Comparison of ENCODE assay signal across 1 cellular context in genomic region chr11:76250520-76251222, GRCh38.
TF ChIP-seq lines count a peak whose summit lies in the region.

No MANE protein-coding gene starts in this region.

TF ChIP-seq in K562, 482 proteins besides CTCF, POLR2A, EP300 and RAD21 (continued from another document):
- TF ChIP-seq TRIM25 (IDR thresholded peaks at IDR 0.05; ENCODE audit: borderline replicate concordance) (no peak), CBX3 (IDR thresholded peaks at IDR 0.05; ENCODE audit: borderline replicate concordance in 1 of 2, low read length in 2 of 2) (peak in 1 of 2 experiments; percentile 42; a peak in 1 of 3 replicates), TRIM28 (IDR thresholded peaks at IDR 0.05) (peak; percentile 82; the same call in 1 of the 2 replicates), BCLAF1 (IDR thresholded peaks at IDR 0.05; ENCODE audit: borderline replicate concordance in 1 of 2, control insufficient read depth in 1 of 2, low read depth in 2 of 2, low read length in 1 of 2) (no peak), KDM4B (IDR thresholded peaks at IDR 0.05; ENCODE audit: borderline replicate concordance in 2 of 2, low read depth in 1 of 2) (no peak), ZNF57 (CRISPR knock-in tag; IDR thresholded peaks at IDR 0.05) (no peak), ZNF121 (CRISPR knock-in tag; conservative IDR thresholded peaks at IDR 0.05) (no peak), DPF2 (IDR thresholded peaks at IDR 0.05) (no peak), LARP7 (IDR thresholded peaks at IDR 0.05) (no peak), HDAC8 (tag; IDR thresholded peaks at IDR 0.05) (no peak), NR2F6 (CRISPR knock-in tag; IDR thresholded peaks at IDR 0.05) (no peak), THRAP3 (IDR thresholded peaks at IDR 0.05; ENCODE audit: borderline replicate concordance) (no peak), CBFA2T2 (conservative IDR thresholded peaks at IDR 0.05) (no peak), GATAD2B (IDR thresholded peaks at IDR 0.05; ENCODE audit: borderline replicate concordance) (no peak), ZZZ3 (IDR thresholded peaks at IDR 0.05) (no peak), ZNF668 (CRISPR knock-in tag; IDR thresholded peaks at IDR 0.05) (no peak), NONO (IDR thresholded peaks at IDR 0.05; ENCODE audit: low read depth in 2 of 2, low read length in 1 of 2) (no peak), NELFE (IDR thresholded peaks at IDR 0.05; ENCODE audit: insufficient read depth, insufficient read length) (no peak), PCBP1 (IDR thresholded peaks at IDR 0.05; ENCODE audit: low read depth, low read length, poor library complexity, severe bottlenecking) (no peak), SLC30A9 (CRISPR knock-in tag; IDR thresholded peaks at IDR 0.05) (no peak), ELF4 (CRISPR knock-in tag; IDR thresholded peaks at IDR 0.05) (no peak), KAT2B (IDR thresholded peaks at IDR 0.05; ENCODE audit: low read depth, low read length) (no peak), ZNF655 (CRISPR knock-in tag; IDR thresholded peaks at IDR 0.05) (no peak), TRIM24 (IDR thresholded peaks at IDR 0.05) (0 out of 4 replicates have a peak, but pooled peaks of 1 of the 2 experiments have one; percentile 13), SPI1 (IDR thresholded peaks at IDR 0.05; ENCODE audit: borderline replicate concordance, low read depth, low read length) (peak; percentile 87)
- TF ChIP-seq, protein P1, sequence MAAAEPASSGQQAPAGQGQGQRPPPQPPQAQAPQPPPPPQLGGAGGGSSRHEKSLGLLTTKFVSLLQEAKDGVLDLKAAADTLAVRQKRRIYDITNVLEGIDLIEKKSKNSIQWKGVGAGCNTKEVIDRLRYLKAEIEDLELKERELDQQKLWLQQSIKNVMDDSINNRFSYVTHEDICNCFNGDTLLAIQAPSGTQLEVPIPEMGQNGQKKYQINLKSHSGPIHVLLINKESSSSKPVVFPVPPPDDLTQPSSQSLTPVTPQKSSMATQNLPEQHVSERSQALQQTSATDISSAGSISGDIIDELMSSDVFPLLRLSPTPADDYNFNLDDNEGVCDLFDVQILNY (CRISPR knock-in tag; IDR thresholded peaks at IDR 0.05): no peak
- TF ChIP-seq, protein P2, sequence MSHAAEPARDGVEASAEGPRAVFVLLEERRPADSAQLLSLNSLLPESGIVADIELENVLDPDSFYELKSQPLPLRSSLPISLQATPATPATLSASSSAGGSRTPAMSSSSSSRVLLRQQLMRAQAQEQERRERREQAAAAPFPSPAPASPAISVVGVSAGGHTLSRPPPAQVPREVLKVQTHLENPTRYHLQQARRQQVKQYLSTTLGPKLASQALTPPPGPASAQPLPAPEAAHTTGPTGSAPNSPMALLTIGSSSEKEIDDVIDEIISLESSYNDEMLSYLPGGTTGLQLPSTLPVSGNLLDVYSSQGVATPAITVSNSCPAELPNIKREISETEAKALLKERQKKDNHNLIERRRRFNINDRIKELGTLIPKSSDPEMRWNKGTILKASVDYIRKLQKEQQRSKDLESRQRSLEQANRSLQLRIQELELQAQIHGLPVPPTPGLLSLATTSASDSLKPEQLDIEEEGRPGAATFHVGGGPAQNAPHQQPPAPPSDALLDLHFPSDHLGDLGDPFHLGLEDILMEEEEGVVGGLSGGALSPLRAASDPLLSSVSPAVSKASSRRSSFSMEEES (CRISPR knock-in tag; IDR thresholded peaks at IDR 0.05): no peak
- TF ChIP-seq, protein P3, sequence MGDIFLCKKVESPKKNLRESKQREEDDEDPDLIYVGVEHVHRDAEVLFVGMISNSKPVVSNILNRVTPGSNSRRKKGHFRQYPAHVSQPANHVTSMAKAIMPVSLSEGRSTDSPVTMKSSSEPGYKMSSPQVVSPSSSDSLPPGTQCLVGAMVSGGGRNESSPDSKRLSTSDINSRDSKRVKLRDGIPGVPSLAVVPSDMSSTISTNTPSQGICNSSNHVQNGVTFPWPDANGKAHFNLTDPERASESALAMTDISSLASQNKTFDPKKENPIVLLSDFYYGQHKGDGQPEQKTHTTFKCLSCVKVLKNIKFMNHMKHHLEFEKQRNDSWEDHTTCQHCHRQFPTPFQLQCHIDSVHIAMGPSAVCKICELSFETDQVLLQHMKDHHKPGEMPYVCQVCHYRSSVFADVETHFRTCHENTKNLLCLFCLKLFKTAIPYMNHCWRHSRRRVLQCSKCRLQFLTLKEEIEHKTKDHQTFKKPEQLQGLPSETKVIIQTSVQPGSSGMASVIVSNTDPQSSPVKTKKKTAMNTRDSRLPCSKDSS (IDR thresholded peaks at IDR 0.05; ENCODE audit: low read depth, partially characterized antibody): peak; percentile 79
